29 cellular contexts compared by ENCODE assay signal in the genomic region with DNA sequence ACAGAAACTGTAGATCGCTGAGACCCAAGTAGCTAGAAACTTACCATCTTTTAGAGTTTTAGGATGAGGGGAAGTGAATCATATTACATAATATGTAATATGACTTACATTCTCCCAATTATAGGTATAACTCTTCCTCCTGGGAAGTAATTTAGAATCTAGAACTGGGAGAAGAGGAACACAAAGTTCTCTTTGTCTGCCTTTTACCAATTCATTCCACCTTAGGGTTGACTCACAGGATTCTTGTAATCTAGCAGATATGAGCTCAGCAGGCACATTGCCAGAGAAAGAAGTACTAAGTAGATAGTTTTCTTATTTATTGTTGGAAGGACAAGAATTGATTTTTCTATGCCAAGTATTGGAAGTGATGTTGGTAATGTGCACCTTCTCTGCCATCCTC. TPM values are rescaled to one million over a fixed set of nuclear protein-coding genes. Genes with fewer than 3 reads are reported as not detected.
DNase-seq lines count a peak whose midpoint lies in the region; ATAC-seq and TF ChIP-seq lines count a peak whose summit lies in the region.
"Had no signal": no experiment of that assay in that cellular context is flagged by ENCODE, and none has a peak within 500 bp of the region (broad histone marks: within the 10 kb centered on the region; RNA-seq: fewer than 3 reads in every experiment).

No MANE protein-coding gene starts in this region.

- no peak overlapping the region for H2AFZ ChIP-seq in SK-N-SH (ENCODE audit: low read depth)

- DNase-seq in SK-N-SH (no peak), SK-MEL-5 (ENCODE audit: low read depth, low spot score) (peak; percentile 13), foreskin keratinocyte (peak; percentile 73 to 88), dedifferentiated amniotic fluid mesenchymal stem cell (ENCODE audit: extremely low spot score) (no peak), GM03348 (ENCODE audit: low spot score) (no peak)
- DNase-seq: activated CD4-positive, alpha-beta T cell treated with anti-CD3 and anti-CD28 coated beads, Interleukin-2, amount 10 ng/mL, durations not matched to agents 24 days and 14 days; activated CD8-positive, alpha-beta memory T cell treated with anti-CD3 and anti-CD28 coated beads, Interleukin-2, amount 10 ng/mL, durations not matched to agents 7 days and 5 days; activated naive CD4-positive, alpha-beta T cell treated with anti-CD3 and anti-CD28 coated beads for 36 hours; amygdala; CD4-positive, alpha-beta memory T cell; KG1; left lung; naive thymus-derived CD4-positive, alpha-beta T cell; NCI-H146; NCI-H510A treated with DMSO at 0.1 percent for 48 hours; NK-92 treated with Interleukin-12 subunit alpha and Interleukin-12 subunit beta, amount 100 ng/mL, for 24 hours; occipital lobe; Peyer's patch; stimulated activated CD4-positive, alpha-beta T cell treated with anti-CD3 and anti-CD28 coated beads, Interleukin-4, amount 100 ng/mL, for 1 hour; stimulated activated naive B cell treated with anti-CD40 and anti-IgM and Interleukin-4, amounts not matched to agents 10 μg/mL and 1 μg/mL and 100 μg/mL, for 72 hours; T-helper 17 cell; WERI-Rb-1 had no signal

- no peak overlapping the region for H3K4me3 ChIP-seq in SK-N-SH (ENCODE audit: low read depth in 2 of 2, low read length in 1 of 2)
- H3K4me3 ChIP-seq: left lung, Peyer's patch, SJSA1, suprapubic skin had no signal

- ATAC-seq in SK-N-SH treated with all-trans-retinoic acid at 6 μM for 48 hours (no peak), foreskin keratinocyte (peak; percentile 95), GM18907 (IDR thresholded peaks at IDR 0.05; ENCODE audit: unreplicated experiment) (no peak), GM21717 (IDR thresholded peaks at IDR 0.05; ENCODE audit: unreplicated experiment) (no peak)
- ATAC-seq: activated CD8-positive, alpha-beta memory T cell treated with anti-CD3 and anti-CD28 coated beads, Interleukin-2, amount 10 ng/mL, durations not matched to agents 7 days and 5 days; left lung; naive thymus-derived CD4-positive, alpha-beta T cell; stimulated activated naive B cell treated with anti-CD40 and anti-IgM and Interleukin-4, amounts not matched to agents 10 μg/mL and 1 μg/mL and 100 μg/mL, for 72 hours; T-helper 17 cell had no signal

- H3K36me3 ChIP-seq in SK-N-SH (replicated peaks in 1 of 2; ENCODE audit: control insufficient read depth in 1 of 2, insufficient read depth in 2 of 2, low read length in 1 of 2), result no peaks in the 10 kb centered on the region
- H3K36me3 ChIP-seq: left lung, Peyer's patch, SJSA1, suprapubic skin, WERI-Rb-1 had no signal

- no peaks in the 10 kb centered on the region; a peak in 1 of 4 replicates for H3K4me1 ChIP-seq in SK-N-SH (ENCODE audit: control insufficient read depth in 1 of 2, insufficient read depth in 2 of 2, low read depth in 1 of 2, low read length in 1 of 2)
- H3K4me1 ChIP-seq in foreskin keratinocyte, result peaks cover 5% of the 10 kb centered on the region
- H3K4me1 ChIP-seq: left lung, Peyer's patch, SJSA1, suprapubic skin had no signal

- H3K9ac ChIP-seq in SK-N-SH, result no peak overlapping the region

- H3K9me2 ChIP-seq in SK-N-SH, result no peaks in the 10 kb centered on the region

- no peak for TF ChIP-seq EP300 in SK-N-SH (IDR thresholded peaks at IDR 0.05; ENCODE audit: borderline replicate concordance in 1 of 2, low read depth in 1 of 2, low read length in 1 of 2)

- CTCF ChIA-PET in SK-N-SH (lab: Yijun Ruan, JAX), result no interaction called here

- H3K27ac ChIP-seq in SK-N-SH (ENCODE audit: low read depth in 2 of 2, low read length in 1 of 2) (no peak overlapping the region), foreskin keratinocyte (no peak overlapping the region)
- H3K27ac ChIP-seq: 22Rv1, left lung, Peyer's patch, SJSA1, suprapubic skin, WERI-Rb-1 had no signal

- H3K9me3 ChIP-seq in SK-N-SH, result no peaks in the 10 kb centered on the region
- H3K9me3 ChIP-seq: left lung, Peyer's patch, SJSA1, suprapubic skin had no signal

- no peaks in the 10 kb centered on the region for H4K20me1 ChIP-seq in SK-N-SH (ENCODE audit: insufficient read depth)

- in situ Hi-C loops in SK-MEL-5 (cut with HindIII; ENCODE audit: low pct_unique_long_range_greater_than_20kb, low sequenced_read_pairs), result no loop called here

- POLR2A ChIA-PET in SK-N-SH (lab: Yijun Ruan, JAX), result no interaction called here

- H3K27me3 ChIP-seq in SK-N-SH (ENCODE audit: insufficient read depth), result no peaks in the 10 kb centered on the region
- H3K27me3 ChIP-seq in foreskin keratinocyte, result no peaks in the 10 kb centered on the region
- H3K27me3 ChIP-seq: left lung, Peyer's patch, suprapubic skin had no signal

- no peak for TF ChIP-seq CTCF in SK-N-SH (IDR thresholded peaks at IDR 0.05)
- no peak for TF ChIP-seq CTCF in foreskin keratinocyte (conservative IDR thresholded peaks at IDR 0.05)

- no peaks in the 10 kb centered on the region for H3K79me2 ChIP-seq in SK-N-SH (ENCODE audit: insufficient read depth)

- no peaks in the 10 kb centered on the region for H3F3A ChIP-seq in SK-N-SH (replicated peaks; ENCODE audit: insufficient read depth)

- 63% methylated on average over 1 of the region's 1 CpG for WGBS in SK-N-SH (ENCODE audit: low lambda C conversion rate)

- TF ChIP-seq RAD21 in SK-N-SH (IDR thresholded peaks at IDR 0.05; ENCODE audit: low read length), result no peak

- H3K4me2 ChIP-seq in SK-N-SH, result no peak overlapping the region

TF ChIP-seq in SK-N-SH, 30 proteins besides CTCF, POLR2A, EP300 and RAD21:
- TF ChIP-seq RFX5 (IDR thresholded peaks at IDR 0.05; ENCODE audit: low read length), result no peak
- 0 out of 2 replicates have a peak, but pooled peaks have one; percentile 4 for TF ChIP-seq FOSL2 (IDR thresholded peaks at IDR 0.05; ENCODE audit: borderline replicate concordance, low read depth)

TF ChIP-seq in SK-N-SH treated with all-trans-retinoic acid at 6 μM for 48 hours, 23 proteins besides CTCF, POLR2A, EP300 and RAD21:
- TF ChIP-seq BACH2 (CRISPR knock-in tag; IDR thresholded peaks at IDR 0.05; ENCODE audit: borderline replicate concordance) (no peak), ZNF565 (CRISPR knock-in tag; conservative IDR thresholded peaks at IDR 0.05; ENCODE audit: low read depth) (no peak), ZNF70 (CRISPR knock-in tag; IDR thresholded peaks at IDR 0.05) (no peak), ARNTL (CRISPR knock-in tag; IDR thresholded peaks at IDR 0.05; ENCODE audit: borderline replicate concordance, low read depth) (no peak), ESRRG (CRISPR knock-in tag; IDR thresholded peaks at IDR 0.05) (no peak), GLIS3 (CRISPR knock-in tag; IDR thresholded peaks at IDR 0.05) (no peak), RARB (CRISPR knock-in tag; IDR thresholded peaks at IDR 0.05) (no peak), PPARA (CRISPR knock-in tag; IDR thresholded peaks at IDR 0.05; ENCODE audit: borderline replicate concordance) (no peak)
TF ChIP-seq in SK-N-SH treated with all-trans-retinoic acid at 6 μM for 48 hours: peak in this region for 0.

RNA-seq across cellular contexts. Expression of gene CCSER1, which starts 58.0 kb away (rescaled TPM):
- polyA plus RNA-seq in SK-N-SH (2012; rRNA removed), result 0.02 and 0.05 TPM in 2 replicates
- polyA plus RNA-seq in SK-N-SH (2012; cell fraction: cytosol; rRNA removed), result 0.01 and 0.18 TPM in 2 replicates
- 0.02 TPM in 2 replicates for polyA plus RNA-seq in SK-N-SH (2012; cell fraction: nucleus; rRNA removed)
- 23.1 and 23.8 TPM in 2 replicates for total RNA-seq in SK-MEL-5 (2014; rRNA removed; shearing (Covaris generic))
- polyA plus RNA-seq in SK-MEL-5 (2015; cell fraction: cytosol; rRNA removed), result 6.1 and 6.4 TPM in 2 replicates
- polyA plus RNA-seq in SK-MEL-5 (2015; cell fraction: nucleus; rRNA removed), result 9.0 and 12.3 TPM in 2 replicates
- total RNA-seq in foreskin keratinocyte, result 0.81 and 1.1 TPM in 2 replicates
- polyA plus RNA-seq in foreskin keratinocyte, result 0.08 and 0.16 TPM in 2 replicates
- total RNA-seq: activated CD4-positive, alpha-beta T cell treated with anti-CD3 and anti-CD28 coated beads, Interleukin-2, amount 10 ng/mL, durations not matched to agents 24 days and 14 days; activated naive CD4-positive, alpha-beta T cell treated with anti-CD3 and anti-CD28 coated beads for 36 hours; epithelial cell of proximal tubule; SJSA1 had no signal
- polyA plus RNA-seq: naive thymus-derived CD4-positive, alpha-beta T cell had no signal

Comparison
In these comparisons a context has a peak if more than half of its experiments do, and no peak if none do; other contexts are left out.
1. DNase-seq: peak in SK-MEL-5 (single experiment) and foreskin keratinocyte (2 of 2); none in SK-N-SH (single experiment), dedifferentiated amniotic fluid mesenchymal stem cell (single experiment) and GM03348 (single experiment).
2. RNA of gene CCSER1, which starts 58.0 kb away (total RNA-seq): 23.1 to 23.8 TPM in SK-MEL-5; 0.81 to 1.1 TPM in foreskin keratinocyte; every median in the first group is over 10 times any median in the second.